In the genomic region with DNA sequence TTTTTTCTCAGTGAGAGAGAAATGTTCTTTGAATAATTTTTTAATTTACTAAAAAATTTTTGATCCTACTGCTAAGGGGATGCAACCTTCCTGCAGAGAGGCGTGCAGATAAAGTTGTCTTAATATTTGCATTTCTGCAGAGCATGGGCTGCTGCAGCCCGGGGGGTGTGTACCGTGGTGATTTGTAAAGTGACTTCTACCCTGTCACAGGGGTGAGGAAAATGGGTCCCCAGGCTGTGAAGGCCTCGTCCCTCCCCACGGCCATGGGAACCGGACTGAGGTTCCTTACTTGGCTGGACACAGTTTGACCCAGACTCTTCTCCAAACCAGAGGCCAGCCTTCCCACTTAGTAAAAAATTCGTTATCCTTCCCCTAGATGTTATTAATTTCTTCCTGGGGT, we compare ENCODE assay signal across 19 cellular contexts. TPM values are rescaled to one million over a fixed set of nuclear protein-coding genes. Genes with fewer than 3 reads are reported as not detected.
DNase-seq lines count a peak whose midpoint lies in the region; TF ChIP-seq lines count a peak whose summit lies in the region.
"Had no signal": no experiment of that assay in that cellular context is flagged by ENCODE, and none has a peak within 500 bp of the region (broad histone marks: within the 10 kb centered on the region; RNA-seq: fewer than 3 reads in every experiment).

No MANE protein-coding gene starts in this region.

- H3K9me2 ChIP-seq in Karpas-422 (replicated peaks; ENCODE audit: insufficient read depth, low read length) (no peaks in the 10 kb centered on the region), SU-DHL-6 (replicated peaks; ENCODE audit: insufficient read depth, low read length) (no peaks in the 10 kb centered on the region)

- H3K4me3 Mint-ChIP-seq in activated T-helper 1 cell treated with anti-CD3 and anti-CD28 coated beads, Interleukin-12 subunit alpha, Interleukin-12 subunit beta, Interleukin-2, Interleukin-4 antibody, amounts not matched to agents 30 ng/mL and 10 ng/mL and 1 ng/mL, durations not matched to agents 14 hours and 24 hours and 36 hours = no peak overlapping the region
- no peak overlapping the region for H3K4me3 Mint-ChIP-seq in activated naive CD4-positive, alpha-beta T cell treated with anti-CD3 and anti-CD28 coated beads, Interleukin-2, amount 10 ng/mL, durations not matched to agents 7 days and 5 days
- H3K4me3 Mint-ChIP-seq: CD4-positive, alpha-beta T cell had no signal

- H3K79me2 ChIP-seq in Karpas-422 (ENCODE audit: low read length) (no peaks in the 10 kb centered on the region), SU-DHL-6 (ENCODE audit: insufficient read depth, low read length) (no peaks in the 10 kb centered on the region)

- no peaks in the 10 kb centered on the region for H3K9me3 ChIP-seq in BLaER1 treated with 17β-estradiol and CSF1 and Interleukin-3, amounts not matched to agents 10 nM and 100 nM (replicated peaks in 1 of 11)
- no peaks in the 10 kb centered on the region for H3K9me3 ChIP-seq in Karpas-422 (ENCODE audit: low read length)
- H3K9me3 ChIP-seq in SU-DHL-6 (ENCODE audit: insufficient read depth, low read length) = no peaks in the 10 kb centered on the region

- H3F3A ChIP-seq in SU-DHL-6 (ENCODE audit: insufficient read depth) = peaks cover 8% of the 10 kb centered on the region; the same call in 1 of the 2 replicates

- no peaks in the 10 kb centered on the region for H3K27me3 Mint-ChIP-seq in activated T-helper 1 cell treated with anti-CD3 and anti-CD28 coated beads, Interleukin-12 subunit alpha, Interleukin-12 subunit beta, Interleukin-2, Interleukin-4 antibody, amounts not matched to agents 30 ng/mL and 10 ng/mL and 1 ng/mL, durations not matched to agents 14 hours and 24 hours and 36 hours (ENCODE audit: insufficient read depth)
- H3K27me3 Mint-ChIP-seq in activated naive CD4-positive, alpha-beta T cell treated with anti-CD3 and anti-CD28 coated beads, Interleukin-2, amount 10 ng/mL, durations not matched to agents 7 days and 5 days = peaks cover 36% of the 10 kb centered on the region
- H3K27me3 Mint-ChIP-seq: CD4-positive, alpha-beta T cell had no signal

- H3K36me3 Mint-ChIP-seq in activated T-helper 1 cell treated with anti-CD3 and anti-CD28 coated beads, Interleukin-12 subunit alpha, Interleukin-12 subunit beta, Interleukin-2, Interleukin-4 antibody, amounts not matched to agents 30 ng/mL and 10 ng/mL and 1 ng/mL, durations not matched to agents 14 hours and 24 hours and 36 hours (ENCODE audit: low read depth) = no peaks in the 10 kb centered on the region
- H3K36me3 Mint-ChIP-seq in activated naive CD4-positive, alpha-beta T cell treated with anti-CD3 and anti-CD28 coated beads, Interleukin-2, amount 10 ng/mL, durations not matched to agents 7 days and 5 days = no peaks in the 10 kb centered on the region

- H3K9me3 Mint-ChIP-seq in activated T-helper 1 cell treated with anti-CD3 and anti-CD28 coated beads, Interleukin-12 subunit alpha, Interleukin-12 subunit beta, Interleukin-2, Interleukin-4 antibody, amounts not matched to agents 30 ng/mL and 10 ng/mL and 1 ng/mL, durations not matched to agents 14 hours and 24 hours and 36 hours = no peaks in the 10 kb centered on the region
- no peaks in the 10 kb centered on the region for H3K9me3 Mint-ChIP-seq in activated naive CD4-positive, alpha-beta T cell treated with anti-CD3 and anti-CD28 coated beads, Interleukin-2, amount 10 ng/mL, durations not matched to agents 7 days and 5 days
- H3K9me3 Mint-ChIP-seq: CD4-positive, alpha-beta T cell had no signal

- H3K27ac Mint-ChIP-seq in activated T-helper 1 cell treated with anti-CD3 and anti-CD28 coated beads, Interleukin-12 subunit alpha, Interleukin-12 subunit beta, Interleukin-2, Interleukin-4 antibody, amounts not matched to agents 30 ng/mL and 10 ng/mL and 1 ng/mL, durations not matched to agents 14 hours and 24 hours and 36 hours = no peak overlapping the region
- H3K27ac Mint-ChIP-seq in activated naive CD4-positive, alpha-beta T cell treated with anti-CD3 and anti-CD28 coated beads, Interleukin-2, amount 10 ng/mL, durations not matched to agents 7 days and 5 days = no peak overlapping the region
- H3K27ac Mint-ChIP-seq: CD4-positive, alpha-beta T cell had no signal

- peak; percentile 95 for DNase-seq in Karpas-422
- peak; percentile 16 for DNase-seq in posterior vena cava (ENCODE audit: low spot score)
- no peak for DNase-seq in GF-D8 (lab: John Stamatoyannopoulos, UW)
- no peak for DNase-seq in activated T-helper 1 cell treated with anti-CD3 and anti-CD28 coated beads, Interleukin-12 subunit alpha, Interleukin-12 subunit beta, Interleukin-2, Interleukin-4 antibody, amounts not matched to agents 30 ng/mL and 10 ng/mL and 1 ng/mL, durations not matched to agents 14 hours and 24 hours and 36 hours (ENCODE audit: low spot score)
- DNase-seq in activated naive CD4-positive, alpha-beta T cell treated with anti-CD3 and anti-CD28 coated beads, Interleukin-2, amount 10 ng/mL, durations not matched to agents 7 days and 5 days = no peak
- DNase-seq: ACHN; AML-193; Calu3; CD4-positive, alpha-beta T cell; HCEC 1CT; MV-4-11; NCI-H1417 treated with DMSO at 0.1 percent for 48 hours; NCI-H2081 treated with DMSO at 0.1 percent for 48 hours; PC-3 had no signal

- CTCF ChIA-PET in activated naive CD4-positive, alpha-beta T cell treated with anti-CD3 and anti-CD28 coated beads, Interleukin-2, amount 10 ng/mL, durations not matched to agents 7 days and 5 days (lab: Charles Lee) = no interaction called here

- H3K4me3 ChIP-seq in BLaER1 treated with 17β-estradiol and CSF1 and Interleukin-3, amounts not matched to agents 10 nM and 100 nM = peak overlapping the region in 1 of 10 experiments; percentile 28; a peak in 1 of 20 replicates
- H3K4me3 ChIP-seq in Karpas-422 (ENCODE audit: low read length) (peak overlapping the region; percentile 65), SU-DHL-6 (ENCODE audit: insufficient read depth, low read length, poor library complexity, severe bottlenecking) (peak overlapping the region; percentile 34)
- H3K4me3 ChIP-seq: GM12878, K562 had no signal

- H3K27ac ChIP-seq in BLaER1 treated with 17β-estradiol and CSF1 and Interleukin-3, amounts not matched to agents 10 nM and 100 nM = no peak overlapping the region
- peak overlapping the region; percentile 100 for H3K27ac ChIP-seq in Karpas-422 (ENCODE audit: low read length)
- H3K27ac ChIP-seq in SU-DHL-6 (ENCODE audit: low read depth, low read length) = peak overlapping the region; percentile 99
- H3K27ac ChIP-seq: HL-60 had no signal

- H3K27me3 ChIP-seq in BLaER1 treated with 17β-estradiol and CSF1 and Interleukin-3, amounts not matched to agents 10 nM and 100 nM = peaks cover 0 to 37% (median 0%) of the 10 kb centered on the region in 11 experiments; a peak in 9 of 22 replicates
- H3K27me3 ChIP-seq in Karpas-422 (ENCODE audit: low read length) (no peaks in the 10 kb centered on the region), SU-DHL-6 (ENCODE audit: low read length) (no peaks in the 10 kb centered on the region)

- H3K4me2 ChIP-seq in BLaER1 treated with 17β-estradiol and CSF1 and Interleukin-3, amounts not matched to agents 10 nM and 100 nM = peak overlapping the region in 9 of 11 experiments; percentile 79 to 100 (median 90); a peak in 17 of 22 replicates
- H3K4me2 ChIP-seq in Karpas-422 (ENCODE audit: low read depth, low read length, poor library complexity, severe bottlenecking) = peak overlapping the region; percentile 84
- peak overlapping the region; percentile 75 for H3K4me2 ChIP-seq in SU-DHL-6 (ENCODE audit: low read depth, low read length, poor library complexity, severe bottlenecking)

- no peaks in the 10 kb centered on the region for H3K4me1 Mint-ChIP-seq in activated T-helper 1 cell treated with anti-CD3 and anti-CD28 coated beads, Interleukin-12 subunit alpha, Interleukin-12 subunit beta, Interleukin-2, Interleukin-4 antibody, amounts not matched to agents 30 ng/mL and 10 ng/mL and 1 ng/mL, durations not matched to agents 14 hours and 24 hours and 36 hours (ENCODE audit: low read depth)
- peaks cover 22% of the 10 kb centered on the region for H3K4me1 Mint-ChIP-seq in activated naive CD4-positive, alpha-beta T cell treated with anti-CD3 and anti-CD28 coated beads, Interleukin-2, amount 10 ng/mL, durations not matched to agents 7 days and 5 days

- H2AFZ ChIP-seq in Karpas-422 (ENCODE audit: low read length) (no peak overlapping the region), SU-DHL-6 (ENCODE audit: low read depth, low read length, severe bottlenecking) (no peak overlapping the region)

- H3K4me1 ChIP-seq in BLaER1 treated with 17β-estradiol and CSF1 and Interleukin-3, amounts not matched to agents 10 nM and 100 nM = peaks cover 38 to 82% (median 78%) of the 10 kb centered on the region in 10 experiments
- H3K4me1 ChIP-seq in Karpas-422 (ENCODE audit: low read length) = peaks cover 75% of the 10 kb centered on the region

- H4K20me1 ChIP-seq in BLaER1 treated with 17β-estradiol and CSF1 and Interleukin-3, amounts not matched to agents 10 nM and 100 nM = peaks cover 0 to 49% (median 0%) of the 10 kb centered on the region in 11 experiments; a peak in 5 of 22 replicates
- H4K20me1 ChIP-seq in Karpas-422 (ENCODE audit: insufficient read depth, low read depth, low read length) = no peaks in the 10 kb centered on the region
- H4K20me1 ChIP-seq in SU-DHL-6 (ENCODE audit: low read depth, low read length) = no peaks in the 10 kb centered on the region

- peak overlapping the region in 2 of 11 experiments; percentile 34 to 63; a peak in 2 of 22 replicates for H3K9ac ChIP-seq in BLaER1 treated with 17β-estradiol and CSF1 and Interleukin-3, amounts not matched to agents 10 nM and 100 nM
- H3K9ac ChIP-seq in Karpas-422 (ENCODE audit: low read length) (peak overlapping the region; percentile 75), SU-DHL-6 (ENCODE audit: low read length) (peak overlapping the region; percentile 65)

- no peaks in the 10 kb centered on the region for H3K36me3 ChIP-seq in BLaER1 treated with 17β-estradiol and CSF1 and Interleukin-3, amounts not matched to agents 10 nM and 100 nM
- H3K36me3 ChIP-seq in Karpas-422 (ENCODE audit: insufficient read depth, low read length) (no peaks in the 10 kb centered on the region), SU-DHL-6 (ENCODE audit: low read length) (no peaks in the 10 kb centered on the region)

- no peak for TF ChIP-seq CTCF in SU-DHL-6 (IDR thresholded peaks at IDR 0.05; ENCODE audit: insufficient read depth, low read length, poor library complexity, severe bottlenecking)

- intact Hi-C loops in posterior vena cava (cut with DNase I) = loop anchor here in 1 of 2 donors (2.0 kb wide), 1 partner anchor 31 kb away; no protein-coding TSS in a partner anchor
- intact Hi-C loops in activated T-helper 1 cell treated with anti-CD3 and anti-CD28 coated beads, Interleukin-12 subunit alpha, Interleukin-12 subunit beta, Interleukin-2, Interleukin-4 antibody, amounts not matched to agents 30 ng/mL and 10 ng/mL and 1 ng/mL, durations not matched to agents 14 hours and 24 hours and 36 hours (cut with micrococcal nuclease) = loop anchor here (10.0 kb wide), 2 partner anchors 1265 to 1365 kb away; no protein-coding TSS in a partner anchor

RNA-seq across cellular contexts. Expression of gene C1orf174, which starts 9.5 kb away (rescaled TPM):
- total RNA-seq in Karpas-422 (2014; rRNA removed; shearing (Covaris generic); ENCODE audit: low replicate concordance) = 17.4 and 25.5 TPM in 2 replicates
- 10 to 100 TPM; 18.7 to 20.4 TPM for total RNA-seq in posterior vena cava
- total RNA-seq in activated T-helper 1 cell treated with anti-CD3 and anti-CD28 coated beads, Interleukin-12 subunit alpha, Interleukin-12 subunit beta, Interleukin-2, Interleukin-4 antibody, amounts not matched to agents 30 ng/mL and 10 ng/mL and 1 ng/mL, durations not matched to agents 14 hours and 24 hours and 36 hours = 45.1 TPM in 2 replicates

RNA-seq across cellular contexts. Expression of gene DFFB, which starts 52.3 kb away (rescaled TPM):
- 11.9 and 15.2 TPM in 2 replicates for total RNA-seq in Karpas-422 (2014; rRNA removed; shearing (Covaris generic); ENCODE audit: low replicate concordance)
- 1 to 10 TPM; 4.8 to 5.2 TPM for total RNA-seq in posterior vena cava
- 13.7 and 15.8 TPM in 2 replicates for total RNA-seq in activated T-helper 1 cell treated with anti-CD3 and anti-CD28 coated beads, Interleukin-12 subunit alpha, Interleukin-12 subunit beta, Interleukin-2, Interleukin-4 antibody, amounts not matched to agents 30 ng/mL and 10 ng/mL and 1 ng/mL, durations not matched to agents 14 hours and 24 hours and 36 hours

RNA-seq across cellular contexts. Expression of gene CEP104, which starts 52.6 kb away (rescaled TPM):
- total RNA-seq in Karpas-422 (2014; rRNA removed; shearing (Covaris generic); ENCODE audit: low replicate concordance) = 19.9 and 90.0 TPM in 2 replicates
- total RNA-seq in posterior vena cava = 10 to 100 TPM; 40.1 to 57.9 TPM
- 43.4 and 55.5 TPM in 2 replicates for total RNA-seq in activated T-helper 1 cell treated with anti-CD3 and anti-CD28 coated beads, Interleukin-12 subunit alpha, Interleukin-12 subunit beta, Interleukin-2, Interleukin-4 antibody, amounts not matched to agents 30 ng/mL and 10 ng/mL and 1 ng/mL, durations not matched to agents 14 hours and 24 hours and 36 hours

Comparison
In these comparisons a context has a peak if more than half of its experiments do, and no peak if none do; other contexts are left out.
1. H3K27ac ChIP-seq: peak in Karpas-422 (single experiment) and SU-DHL-6 (single experiment); none in BLaER1 treated with 17β-estradiol and CSF1 and Interleukin-3, amounts not matched to agents 10 nM and 100 nM (0 of 11).
2. DNase-seq: peak in Karpas-422 (single experiment) and posterior vena cava (single experiment); none in GF-D8 (single experiment), activated T-helper 1 cell treated with anti-CD3 and anti-CD28 coated beads, Interleukin-12 subunit alpha, Interleukin-12 subunit beta, Interleukin-2, Interleukin-4 antibody, amounts not matched to agents 30 ng/mL and 10 ng/mL and 1 ng/mL, durations not matched to agents 14 hours and 24 hours and 36 hours (single experiment) and activated naive CD4-positive, alpha-beta T cell treated with anti-CD3 and anti-CD28 coated beads, Interleukin-2, amount 10 ng/mL, durations not matched to agents 7 days and 5 days (single experiment).
3. Peak in every context shown above with its lines, with median percentiles within 50 percentile points of each other: H3K4me2 ChIP-seq.